In genomic region chr11:133889893-133890292, GRCh38 we compare ENCODE assay signal across 35 cellular contexts. TPM values are rescaled to one million over a fixed set of nuclear protein-coding genes. Genes with fewer than 3 reads are reported as not detected.
"Had no signal": no experiment of that assay in that cellular context is flagged by ENCODE, and none has a peak within 500 bp of the region (broad histone marks: within the 10 kb centered on the region; RNA-seq: fewer than 3 reads in every experiment).

No MANE protein-coding gene starts in this region.

- H3K27ac ChIP-seq: colonic mucosa, esophagus squamous epithelium, heart right ventricle, lower lobe of right lung, ovary, right lobe of liver, suprapubic skin, transverse colon, upper lobe of right lung, uterus had no signal

- H3K4me3 Mint-ChIP-seq: naive thymus-derived CD8-positive, alpha-beta T cell; nephron progenitor cell; stimulated activated naive CD8-positive, alpha-beta T cell treated with anti-CD3 and anti-CD28 coated beads, Interleukin-15, amount 100 ng/mL, for 72 hours had no signal

- H3K9me3 Mint-ChIP-seq: nephron progenitor cell; stimulated activated naive CD8-positive, alpha-beta T cell treated with anti-CD3 and anti-CD28 coated beads, Interleukin-15, amount 100 ng/mL, for 72 hours had no signal

- H3K27ac Mint-ChIP-seq: naive thymus-derived CD8-positive, alpha-beta T cell; nephron progenitor cell; stimulated activated naive CD8-positive, alpha-beta T cell treated with anti-CD3 and anti-CD28 coated beads, Interleukin-15, amount 100 ng/mL, for 72 hours had no signal

- ATAC-seq: heart right ventricle; left colon; left ventricle myocardium superior; lower lobe of right lung; naive thymus-derived CD8-positive, alpha-beta T cell; right lobe of liver; stimulated activated naive CD8-positive, alpha-beta T cell treated with anti-CD3 and anti-CD28 coated beads, Interleukin-15, amount 100 ng/mL, for 72 hours; upper lobe of right lung had no signal

- H3K9me3 ChIP-seq: colonic mucosa, esophagus squamous epithelium, heart right ventricle, lower lobe of right lung, ovary, right lobe of liver, suprapubic skin, transverse colon, upper lobe of right lung, uterus had no signal

- H3K36me3 Mint-ChIP-seq: naive thymus-derived CD8-positive, alpha-beta T cell had no signal

- H3K4me1 Mint-ChIP-seq: naive thymus-derived CD8-positive, alpha-beta T cell; stimulated activated naive CD8-positive, alpha-beta T cell treated with anti-CD3 and anti-CD28 coated beads, Interleukin-15, amount 100 ng/mL, for 72 hours had no signal

- H3K27me3 ChIP-seq: colonic mucosa, ovary, right lobe of liver, transverse colon, upper lobe of right lung, uterus had no signal

- DNase-seq: colonic mucosa; dermis blood vessel endothelial cell; effector memory CD4-positive, alpha-beta T cell; erythroblast; esophagus squamous epithelium; foreskin melanocyte; glutamatergic neuron; heart right ventricle; hippocampal formation; islet precursor cell; kidney glomerular epithelial cell; left colon; left ventricle myocardium superior; lower lobe of right lung; nephron progenitor cell; nucleus accumbens; ovary; retina; right lobe of liver; stimulated activated CD4-positive, alpha-beta T cell treated with anti-CD3 and anti-CD28 coated beads, Interleukin-12 subunit alpha, Interleukin-12 subunit beta, amount 100 ng/mL, for 4 hours; stimulated activated CD4-positive, alpha-beta T cell treated with anti-CD3 and anti-CD28 coated beads, Interleukin-1b, Interleukin-23, amount 100 ng/mL, for 48 hours; stimulated activated CD4-positive, alpha-beta T cell treated with anti-CD3 and anti-CD28 coated beads, Interleukin-4, amount 100 ng/mL, for 1 hour; stimulated activated CD8-positive, alpha-beta memory T cell treated with anti-CD3 and anti-CD28 coated beads, Interleukin-4, amount 100 ng/mL, for 48 hours; stimulated activated naive CD4-positive, alpha-beta T cell; stimulated activated naive CD8-positive, alpha-beta T cell treated with anti-CD3 and anti-CD28 coated beads, Interleukin-15, amount 100 ng/mL, for 72 hours; transverse colon; upper lobe of right lung; uterus had no signal

- H3K4me3 ChIP-seq: colonic mucosa, esophagus squamous epithelium, heart right ventricle, lower lobe of right lung, ovary, right lobe of liver, smooth muscle cell, suprapubic skin, transverse colon, upper lobe of right lung, uterus had no signal

- H3K36me3 ChIP-seq: colonic mucosa, esophagus squamous epithelium, heart right ventricle, lower lobe of right lung, ovary, right lobe of liver, suprapubic skin, transverse colon, upper lobe of right lung, uterus had no signal

- H3K4me1 ChIP-seq: colonic mucosa, esophagus squamous epithelium, lower lobe of right lung, right lobe of liver, suprapubic skin, transverse colon, upper lobe of right lung, uterus had no signal

RNA-seq across cellular contexts. Expression of gene SPATA19, which starts 44.6 kb away (rescaled TPM):
- total RNA-seq: colonic mucosa; dermis blood vessel endothelial cell; esophagus squamous epithelium; left colon; left ventricle myocardium superior; lower lobe of right lung; mesenteric fat pad; myocyte; naive thymus-derived CD8-positive, alpha-beta T cell; ovary; posterior vena cava; pulmonary artery endothelial cell; right lobe of liver; suprapubic skin; transverse colon; upper lobe of right lung; uterus had no signal
- polyA plus RNA-seq: naive thymus-derived CD8-positive, alpha-beta T cell; ovary; smooth muscle cell had no signal
